ENCODE assay signal across 14 cellular contexts in genomic region chr17:27207073-27207511, GRCh38.
DNase-seq lines count a peak whose midpoint lies in the region; ATAC-seq, FAIRE-seq and TF ChIP-seq lines count a peak whose summit lies in the region.
"Had no signal": no experiment of that assay in that cellular context is flagged by ENCODE, and none has a peak within 500 bp of the region (broad histone marks: within the 10 kb centered on the region; RNA-seq: fewer than 3 reads in every experiment).

No MANE protein-coding gene starts in this region.

- TF ChIP-seq POLR2A in A549 (IDR thresholded peaks at IDR 0.05; ENCODE audit: low read length), result no peak

- DNase-seq in A549 (ENCODE audit: low read depth in 1 of 2, low spot score in 1 of 2), result peak; percentile 18 to 19
- peak; percentile 68 for DNase-seq in HFFc6
- DNase-seq in SW480 (ENCODE audit: low spot score), result peak; percentile 16
- peak; percentile 73 for DNase-seq in fibroblast of villous mesenchyme (ENCODE audit: low read depth)
- no peak for DNase-seq in NCI-H2171 (lab: John Stamatoyannopoulos, UW)
- DNase-seq in NCI-H82 (lab: John Stamatoyannopoulos, UW), result no peak
- DNase-seq in NCI-H526 (lab: John Stamatoyannopoulos, UW), result no peak
- DNase-seq in activated CD8-positive, alpha-beta memory T cell treated with anti-CD3 and anti-CD28 coated beads, Interleukin-2, amount 50 U/mL, for 48 hours, result no peak
- DNase-seq: activated effector memory CD4-positive, alpha-beta T cell treated with Interleukin-2 at 50 U/mL for 16 hours; stimulated activated naive CD4-positive, alpha-beta T cell had no signal

- 28% methylated on average over 3 of the region's 3 CpGs for WGBS in A549 (ENCODE audit: missing lambda C conversion rate)

- TF ChIP-seq EP300 in A549 (IDR thresholded peaks at IDR 0.05), result no peak

- H3K4me2 ChIP-seq in A549, result peak overlapping the region; percentile 30; the same call in 2 of the 3 replicates

- no peak overlapping the region for H3K27ac ChIP-seq in A549
- H3K27ac ChIP-seq: C4-2B had no signal

- CTCF ChIA-PET in A549 (lab: Yijun Ruan, JAX), result interaction anchor here (0.6 to 1.9 kb wide), 16 partner anchors 8 to 448 kb away, joined by 3 to 10 read pairs (median 4); no protein-coding TSS in a partner anchor

- H3K36me3 Mint-ChIP-seq in HFFc6 (ENCODE audit: low read depth), result no peaks in the 10 kb centered on the region
- H3K36me3 Mint-ChIP-seq: memory B cell had no signal

- no peak overlapping the region for H3K4me3 Mint-ChIP-seq in HFFc6
- H3K4me3 Mint-ChIP-seq: endodermal cell, memory B cell had no signal

- TF ChIP-seq CTCF in A549 (IDR thresholded peaks at IDR 0.05) (no peak), HFFc6 (IDR thresholded peaks at IDR 0.05) (no peak), fibroblast of villous mesenchyme (IDR thresholded peaks at IDR 0.05; ENCODE audit: insufficient read depth, low read depth, low read length) (no peak)

- no peak overlapping the region for H3K4me3 ChIP-seq in A549
- H3K4me3 ChIP-seq in fibroblast of villous mesenchyme (ENCODE audit: low read depth, low read length), result no peak overlapping the region
- H3K4me3 ChIP-seq: skin epidermis had no signal

- H3K27ac Mint-ChIP-seq in HFFc6, result peak overlapping the region; percentile 56
- H3K27ac Mint-ChIP-seq: endodermal cell, memory B cell had no signal

- POLR2A ChIA-PET in A549 (lab: Yijun Ruan, JAX), result interaction anchor here (1.2 to 1.4 kb wide), 3 partner anchors 30 to 126 kb away, joined by 4 to 7 read pairs (median 5); no protein-coding TSS in a partner anchor

- H3K9me3 ChIP-seq in A549, result 0 out of 3 replicates have a peak, but pooled peaks cover 2% of the 10 kb centered on the region

- ATAC-seq in A549, result peak; percentile 70 to 71

- peaks cover 15% of the 10 kb centered on the region for H3K4me1 Mint-ChIP-seq in HFFc6 (ENCODE audit: low read depth)
- H3K4me1 Mint-ChIP-seq: endodermal cell, memory B cell had no signal

- H3K4me1 ChIP-seq in A549, result peaks cover 10% of the 10 kb centered on the region; the same call in 2 of the 3 replicates

- H3K27me3 Mint-ChIP-seq in HFFc6 (ENCODE audit: insufficient read depth), result 0 out of 2 replicates have a peak, but pooled peaks cover 2% of the 10 kb centered on the region
- H3K27me3 Mint-ChIP-seq: memory B cell had no signal

- peaks cover 5% of the 10 kb centered on the region; the same call in 1 of the 2 replicates for H3K9me3 Mint-ChIP-seq in HFFc6
- H3K9me3 Mint-ChIP-seq: memory B cell had no signal

- FAIRE-seq in A549 (lab: Jason Lieb, UNC), result no peak

- TF ChIP-seq RAD21 in A549 (conservative IDR thresholded peaks at IDR 0.05 in 1 of 2, IDR thresholded peaks at IDR 0.05 in 1 of 2), result no peak

TF ChIP-seq in A549, 52 proteins besides CTCF, POLR2A, EP300 and RAD21:
- TF ChIP-seq ATOH8 (CRISPR knock-in tag; IDR thresholded peaks at IDR 0.05; ENCODE audit: low read depth), result no peak
- TF ChIP-seq HEYL (CRISPR knock-in tag; IDR thresholded peaks at IDR 0.05), result no peak
- no peak for TF ChIP-seq ZNF302 (CRISPR knock-in tag; IDR thresholded peaks at IDR 0.05)
- TF ChIP-seq MAX (IDR thresholded peaks at IDR 0.05), result no peak
- no peak for TF ChIP-seq E2F6 (IDR thresholded peaks at IDR 0.05; ENCODE audit: borderline replicate concordance, low read depth)
- TF ChIP-seq PHF8 (IDR thresholded peaks at IDR 0.05; ENCODE audit: borderline replicate concordance, low read depth), result no peak
- TF ChIP-seq ZSCAN20 (CRISPR knock-in tag; IDR thresholded peaks at IDR 0.05), result no peak
- TF ChIP-seq CEBPB (IDR thresholded peaks at IDR 0.05), result peak; percentile 41 to 59; a peak in 1 of 4 replicates
- TF ChIP-seq MAZ (IDR thresholded peaks at IDR 0.05; ENCODE audit: borderline replicate concordance, low read depth, low read length), result no peak
- TF ChIP-seq TP53 (CRISPR knock-in tag; IDR thresholded peaks at IDR 0.05), result no peak
- TF ChIP-seq MAFK (IDR thresholded peaks at IDR 0.05; ENCODE audit: partially characterized antibody), result no peak
- no peak for TF ChIP-seq ZC3H11A (IDR thresholded peaks at IDR 0.05)
- peak; percentile 55 for TF ChIP-seq FOSL2 (IDR thresholded peaks at IDR 0.05)
- peak; percentile 63; the same call in 1 of the 2 replicates for TF ChIP-seq FOSL2 (CRISPR knock-in tag; IDR thresholded peaks at IDR 0.05)
- no peak for TF ChIP-seq SREBF2 (IDR thresholded peaks at IDR 0.05)
- TF ChIP-seq ZFP36 (IDR thresholded peaks at IDR 0.05; ENCODE audit: borderline replicate concordance, partially characterized antibody), result no peak
- TF ChIP-seq EHF (CRISPR knock-in tag; IDR thresholded peaks at IDR 0.05), result no peak
- TF ChIP-seq HOXA7 (CRISPR knock-in tag; IDR thresholded peaks at IDR 0.05), result no peak
- peak; percentile 64 for TF ChIP-seq JUNB (IDR thresholded peaks at IDR 0.05)
- no peak for TF ChIP-seq BCL3 (IDR thresholded peaks at IDR 0.05)
- TF ChIP-seq FOXS1 (CRISPR knock-in tag; IDR thresholded peaks at IDR 0.05), result no peak
- TF ChIP-seq JUN (IDR thresholded peaks at IDR 0.05), result no peak
- TF ChIP-seq SMC3 (IDR thresholded peaks at IDR 0.05), result no peak
- no peak for TF ChIP-seq CHD4 (IDR thresholded peaks at IDR 0.05; ENCODE audit: borderline replicate concordance)
- TF ChIP-seq NR3C1 (IDR thresholded peaks at IDR 0.05), result no peak
- no peak for TF ChIP-seq RARB (CRISPR knock-in tag; IDR thresholded peaks at IDR 0.05)

Comparison
In these comparisons a context has a peak if more than half of its experiments do, and no peak if none do; other contexts are left out.
1. DNase-seq: peak in A549 (2 of 2), HFFc6 (single experiment), SW480 (single experiment) and fibroblast of villous mesenchyme (single experiment); none in NCI-H2171 (single experiment), NCI-H82 (single experiment), NCI-H526 (0 of 2) and activated CD8-positive, alpha-beta memory T cell treated with anti-CD3 and anti-CD28 coated beads, Interleukin-2, amount 50 U/mL, for 48 hours (single experiment).